In genomic region chr16:22297871-22298733, GRCh38 we compare ENCODE assay signal across 8 cellular contexts. TPM values are rescaled to one million over a fixed set of nuclear protein-coding genes. Genes with fewer than 3 reads are reported as not detected.
A peak's percentile ranks its signal among the peaks of the same experiment; 100 is the strongest.
DNase-seq lines count a peak whose midpoint lies in the region; ATAC-seq and TF ChIP-seq lines count a peak whose summit lies in the region.

No MANE protein-coding gene starts in this region.

- H3K27me3 ChIP-seq in H7 (ENCODE audit: control insufficient read depth, insufficient read depth, low read length) (no peaks in the 10 kb centered on the region), MG63 (no peaks in the 10 kb centered on the region), gastroesophageal sphincter (no peaks in the 10 kb centered on the region)

- H3K4me1 ChIP-seq in gastroesophageal sphincter = peaks cover 0 to 39% (median 5%) of the 10 kb centered on the region in 3 donors

- peak; percentile 30 for ATAC-seq in gastroesophageal sphincter

- H3K27ac ChIP-seq in gastroesophageal sphincter (peak overlapping the region; percentile 85 to 97 (median 96)), substantia nigra (ENCODE audit: low read depth, low read length, poor library complexity, severe bottlenecking) (peak overlapping the region; percentile 85)

- H3K4me3 Mint-ChIP-seq in activated naive CD4-positive, alpha-beta T cell treated with anti-CD3 and anti-CD28 coated beads for 36 hours = peak overlapping the region; percentile 90

- peaks cover 37% of the 10 kb centered on the region for H3K4me1 Mint-ChIP-seq in activated naive CD4-positive, alpha-beta T cell treated with anti-CD3 and anti-CD28 coated beads for 36 hours (ENCODE audit: low read depth)

- intact Hi-C loops in activated naive CD4-positive, alpha-beta T cell treated with anti-CD3 and anti-CD28 coated beads for 36 hours (cut with micrococcal nuclease) = loop anchor here (1.0 to 5.0 kb wide), 10 partner anchors 57 to 1140 kb away; partner anchors contain the start of genes CDR2, EEF2K, LDAF1 and PDZD9

- H3K36me3 ChIP-seq in H7 (replicated peaks; ENCODE audit: control insufficient read depth, insufficient read depth, low read length) (peaks cover 9% of the 10 kb centered on the region), MG63 (peaks cover 46% of the 10 kb centered on the region), gastroesophageal sphincter (peaks cover 0 to 14% of the 10 kb centered on the region in 2 donors)

- peak in 2 of 4 experiments; percentile 12 to 15 for TF ChIP-seq CTCF in gastroesophageal sphincter (IDR thresholded peaks at IDR 0.05)

- H3K9me3 ChIP-seq in MG63 = no peaks in the 10 kb centered on the region
- H3K9me3 ChIP-seq in gastroesophageal sphincter = no peaks in the 10 kb centered on the region

- no peak for TF ChIP-seq EP300 in gastroesophageal sphincter (IDR thresholded peaks at IDR 0.05)

- H3K27ac Mint-ChIP-seq in activated naive CD4-positive, alpha-beta T cell treated with anti-CD3 and anti-CD28 coated beads for 36 hours = peak overlapping the region; percentile 94

- H3K9me3 Mint-ChIP-seq in activated naive CD4-positive, alpha-beta T cell treated with anti-CD3 and anti-CD28 coated beads for 36 hours = no peaks in the 10 kb centered on the region

- TF ChIP-seq POLR2A in gastroesophageal sphincter (IDR thresholded peaks at IDR 0.05) = peak; percentile 20 to 24

- peaks cover 32% of the 10 kb centered on the region for H3K36me3 Mint-ChIP-seq in activated naive CD4-positive, alpha-beta T cell treated with anti-CD3 and anti-CD28 coated beads for 36 hours (ENCODE audit: low read depth)

- H3K4me3 ChIP-seq in H7 (ENCODE audit: insufficient read depth, low read depth, low read length) (peak overlapping the region; percentile 96), MG63 (peak overlapping the region; percentile 89), gastroesophageal sphincter (peak overlapping the region; percentile 91 to 94)

- H3K27me3 Mint-ChIP-seq in activated naive CD4-positive, alpha-beta T cell treated with anti-CD3 and anti-CD28 coated beads for 36 hours (ENCODE audit: low read depth) = no peaks in the 10 kb centered on the region

- CTCF ChIA-PET in activated naive CD4-positive, alpha-beta T cell treated with anti-CD3 and anti-CD28 coated beads for 36 hours (lab: Charles Lee) = interaction anchor here (0.5 to 4.7 kb wide), 7 partner anchors 74 to 298 kb away, joined by 3 to 27 read pairs (median 3); partner anchors contain the start of gene EEF2K

- WGBS in gastroesophageal sphincter (ENCODE audit: low coverage in 1 of 2), 2 donors = 0 to 1% methylated on average over 7 to 15 of the region's 39 CpGs

- DNase-seq in DMS53 (lab: John Stamatoyannopoulos, UW) (peak; percentile 84), H7 (peak; percentile 74), MG63 (peak; percentile 85), SIG-M5 treated with dmso at 0.1 percent for 504 hours (lab: John Stamatoyannopoulos, UW; ENCODE audit: unreplicated experiment) (peak; percentile 83), non-pigmented ciliary epithelial cell (ENCODE audit: low read depth) (peak; percentile 83), substantia nigra (lab: John Stamatoyannopoulos, UW) (peak in 35 of 49 donors; percentile 6 to 94 (median 44))
- peak; percentile 87 for DNase-seq in activated naive CD4-positive, alpha-beta T cell treated with anti-CD3 and anti-CD28 coated beads for 36 hours

RNA-seq across cellular contexts. Expression of gene POLR3E, which starts 0.9 kb away (rescaled TPM):
- total RNA-seq in H7 (2014; rRNA removed; shearing (Covaris generic)) = 91.5 and 99.6 TPM in 2 replicates
- total RNA-seq in MG63 (2014; rRNA removed; shearing (Covaris generic); ENCODE audit: low replicate concordance) = 51.9 and 81.6 TPM in 2 replicates
- total RNA-seq in activated naive CD4-positive, alpha-beta T cell treated with anti-CD3 and anti-CD28 coated beads for 36 hours = 10 to 100 TPM; 72.9 to 74.7 TPM
- total RNA-seq in gastroesophageal sphincter = 10 to 100 TPM; 34.9 to 55.4 (median 48.3) TPM

Comparison
In these comparisons a context has a peak if more than half of its experiments do, and no peak if none do; other contexts are left out.
1. Peak in every context shown above with its lines: DNase-seq, ATAC-seq, H3K4me3 ChIP-seq and H3K27ac ChIP-seq.